In genomic region chr17:64331946-64332493, GRCh38 we compare ENCODE assay signal across 11 cellular contexts. TPM values are rescaled to one million over a fixed set of nuclear protein-coding genes. Genes with fewer than 3 reads are reported as not detected.
DNase-seq lines count a peak whose midpoint lies in the region; ATAC-seq, FAIRE-seq and TF ChIP-seq lines count a peak whose summit lies in the region.
"Had no signal": no experiment of that assay in that cellular context is flagged by ENCODE, and none has a peak within 500 bp of the region (broad histone marks: within the 10 kb centered on the region; RNA-seq: fewer than 3 reads in every experiment).

No MANE protein-coding gene starts in this region.

- DNase-seq in MV-4-11 (lab: John Stamatoyannopoulos, UW) (peak; percentile 97), bronchial epithelial cell (ENCODE audit: low read depth) (peak; percentile 35), transverse colon (no peak), small intestine (no peak)
- DNase-seq: activated CD8-positive, alpha-beta T cell treated with anti-CD3 and anti-CD28 coated beads for 36 hours; activated naive CD4-positive, alpha-beta T cell treated with anti-CD3 and anti-CD28 coated beads, Interleukin-2, amount 50 U/mL, for 16 hours; Calu3; NCI-H526 had no signal

- H3K9me3 ChIP-seq in liver (ENCODE audit: control insufficient read depth in 4 of 4, low read length in 3 of 4) (no peaks in the 10 kb centered on the region), transverse colon (no peaks in the 10 kb centered on the region), small intestine (ENCODE audit: control insufficient read depth, low read depth) (no peaks in the 10 kb centered on the region)

- no peak for TF ChIP-seq POLR2A in transverse colon (IDR thresholded peaks at IDR 0.05)

- no peaks in the 10 kb centered on the region for H3K36me3 ChIP-seq in bronchial epithelial cell (ENCODE audit: control insufficient read depth, insufficient read depth, low read length)
- no peaks in the 10 kb centered on the region for H3K36me3 ChIP-seq in liver (ENCODE audit: control insufficient read depth in 4 of 4, insufficient read depth in 3 of 4, low read depth in 1 of 4, low read length in 3 of 4)
- H3K36me3 ChIP-seq in transverse colon, result no peaks in the 10 kb centered on the region
- no peaks in the 10 kb centered on the region for H3K36me3 ChIP-seq in small intestine (ENCODE audit: control insufficient read depth in 2 of 2, insufficient read depth in 2 of 2, low read length in 2 of 2)

- no peak for TF ChIP-seq EP300 in transverse colon (IDR thresholded peaks at IDR 0.05; ENCODE audit: low read depth)

- intact Hi-C loops in transverse colon (cut with DNase I; ENCODE audit: low total_unique reads), result loop anchor here (2.0 kb wide), 1 partner anchor 61 kb away; no protein-coding TSS in a partner anchor

- H3K4me1 ChIP-seq in liver (ENCODE audit: control insufficient read depth in 4 of 4, insufficient read depth in 4 of 4, low read length in 3 of 4) (no peaks in the 10 kb centered on the region), transverse colon (peaks cover 0 to 4% (median 2%) of the 10 kb centered on the region in 4 donors), small intestine (ENCODE audit: control insufficient read depth in 2 of 2, insufficient read depth in 1 of 2, low read depth in 1 of 2, low read length in 1 of 2) (no peaks in the 10 kb centered on the region)

- H3K4me3 ChIP-seq in bronchial epithelial cell (ENCODE audit: low read depth, low read length), result no peak overlapping the region
- H3K4me3 ChIP-seq in liver (ENCODE audit: low read depth in 1 of 3, low read length in 3 of 3), result no peak overlapping the region
- H3K4me3 ChIP-seq in transverse colon, result no peak overlapping the region
- H3K4me3 ChIP-seq in small intestine (ENCODE audit: low read depth in 1 of 2, low read length in 2 of 2), result no peak overlapping the region

- 74% methylated on average over 6 of the region's 6 CpGs for WGBS in liver
- WGBS in transverse colon (ENCODE audit: low coverage in 1 of 2), 2 donors, result 74 to 87% methylated on average over 3 to 6 of the region's 6 CpGs
- 73 to 82% (median 75%) methylated on average over 6 of the region's 6 CpGs for WGBS in small intestine, 3 donors

- H3K27me3 ChIP-seq in bronchial epithelial cell (ENCODE audit: control insufficient read depth, insufficient read depth, low read length) (no peaks in the 10 kb centered on the region), liver (ENCODE audit: control insufficient read depth in 4 of 4, insufficient read depth in 4 of 4, low read length in 3 of 4) (no peaks in the 10 kb centered on the region), transverse colon (no peaks in the 10 kb centered on the region), small intestine (ENCODE audit: control insufficient read depth in 2 of 2, insufficient read depth in 2 of 2, low read length in 2 of 2) (no peaks in the 10 kb centered on the region)

- TF ChIP-seq CTCF in bronchial epithelial cell (IDR thresholded peaks at IDR 0.05; ENCODE audit: insufficient read depth, low read length, severe bottlenecking) (no peak), liver (IDR thresholded peaks at IDR 0.05; ENCODE audit: low read depth, low read length, missing input control) (no peak), transverse colon (IDR thresholded peaks at IDR 0.05) (no peak)

- FAIRE-seq in bronchial epithelial cell (lab: Jason Lieb, UNC) (no peak), small intestine (lab: Jason Lieb, UNC) (no peak)

- in situ Hi-C loops in transverse colon (cut with MboI; ENCODE audit: low pct_ligation_motif_present in 1 of 4, low pct_unique_long_range_greater_than_20kb in 1 of 4, low sequenced_read_pairs in 3 of 4), result no loop called here

- H3K27ac ChIP-seq in liver (ENCODE audit: low read depth in 1 of 2, low read length in 2 of 2) (peak overlapping the region; percentile 53 to 56), transverse colon (peak overlapping the region in 3 of 4 donors; percentile 29 to 37 (median 35)), small intestine (ENCODE audit: low read depth in 1 of 2, low read length in 1 of 2) (peak overlapping the region in 1 of 2 donors; percentile 1)

- H3K9ac ChIP-seq in liver (ENCODE audit: low read depth in 1 of 2, low read length in 2 of 2), result no peak overlapping the region

- no peak for TF ChIP-seq RAD21 in liver (IDR thresholded peaks at IDR 0.05)

- ATAC-seq in GM18861 (IDR thresholded peaks at IDR 0.05; ENCODE audit: unreplicated experiment) (no peak), GM19023 (IDR thresholded peaks at IDR 0.05; ENCODE audit: unreplicated experiment) (no peak)
- ATAC-seq: activated CD8-positive, alpha-beta T cell treated with anti-CD3 and anti-CD28 coated beads for 36 hours had no signal

TF ChIP-seq in liver, 16 proteins besides CTCF, POLR2A, EP300 and RAD21:
- TF ChIP-seq SP1 (IDR thresholded peaks at IDR 0.05) (no peak), EGR1 (IDR thresholded peaks at IDR 0.05; ENCODE audit: low read depth in 2 of 2) (no peak), HNF4A (conservative IDR thresholded peaks at IDR 0.05) (no peak), RXRA (IDR thresholded peaks at IDR 0.05) (no peak), NR2F2 (IDR thresholded peaks at IDR 0.05) (no peak), TAF1 (conservative IDR thresholded peaks at IDR 0.05) (no peak), YY1 (IDR thresholded peaks at IDR 0.05) (no peak), ZBTB33 (IDR thresholded peaks at IDR 0.05) (no peak), FOXA1 (IDR thresholded peaks at IDR 0.05) (no peak), MAX (IDR thresholded peaks at IDR 0.05) (no peak)

RNA-seq across cellular contexts. Expression of gene PECAM1, which starts 58.6 kb away (rescaled TPM):
- under 0.01 TPM in 1 of 2 replicates, not detected in the other for total RNA-seq in bronchial epithelial cell
- 10 to 100 TPM; 15.5 to 18.3 TPM for total RNA-seq in liver
- polyA plus RNA-seq in liver, result 10 to 100 TPM in 1 of 2 donors, 1 to 10 TPM in 1; 9.4 to 13.0 TPM
- total RNA-seq in transverse colon, result 10 to 100 TPM; 17.7 to 32.1 (median 18.7) TPM
- polyA plus RNA-seq in small intestine, result 10 to 100 TPM in 1 of 3 donors, 1 to 10 TPM in 2; 1.1 to 85.1 (median 8.4) TPM
- total RNA-seq: Calu3 had no signal

Comparison
In these comparisons a context has a peak if more than half of its experiments do, and no peak if none do; other contexts are left out.
1. DNase-seq: peak in MV-4-11 (single experiment) and bronchial epithelial cell (single experiment); none in transverse colon (single experiment) and small intestine (single experiment).
2. RNA of gene PECAM1, which starts 58.6 kb away (total RNA-seq): 17.7 to 32.1 TPM in transverse colon and 15.5 to 18.3 TPM in liver; under 0.01 TPM in bronchial epithelial cell; every median in the first group is over 10 times any median in the second.